In the genomic region with DNA sequence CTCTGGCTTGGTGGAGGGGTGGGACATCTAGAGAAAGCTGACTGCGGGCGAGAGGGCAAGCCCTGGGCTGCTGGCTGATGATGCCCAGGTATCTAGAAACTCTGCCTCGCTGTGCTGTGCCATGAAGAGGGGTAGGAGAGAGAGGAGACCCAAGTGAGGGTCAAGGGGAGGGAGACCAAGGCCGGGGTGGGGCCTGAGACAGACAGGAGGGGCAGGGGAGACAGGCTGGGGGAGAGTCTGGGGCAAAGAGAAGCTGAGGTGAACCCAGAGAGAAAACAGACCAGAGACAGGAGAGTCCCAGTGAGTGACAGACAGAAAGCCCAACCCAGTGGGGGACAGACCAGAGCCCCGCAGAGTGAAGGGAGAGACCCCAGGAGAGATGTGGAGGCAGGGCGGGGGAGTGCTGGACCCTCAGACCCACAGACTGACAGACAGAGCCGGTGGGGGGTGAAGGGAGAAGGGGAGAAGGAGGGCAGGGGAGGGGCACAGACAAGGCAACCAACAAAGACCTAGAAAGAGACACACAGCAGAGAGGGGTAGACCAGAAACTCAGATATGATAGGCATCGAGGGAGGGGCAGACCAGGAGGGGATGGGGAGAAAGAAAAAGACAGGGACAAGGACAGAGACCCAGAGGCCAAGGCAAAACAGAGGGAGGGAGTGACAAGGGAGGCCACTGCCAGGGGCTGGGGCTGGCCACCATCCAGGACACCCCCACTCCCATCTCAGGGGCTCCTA, we compare ENCODE assay signal across 18 cellular contexts. TPM values are rescaled to one million over a fixed set of nuclear protein-coding genes. Genes with fewer than 3 reads are reported as not detected.
A peak's percentile ranks its signal among the peaks of the same experiment; 100 is the strongest.
DNase-seq lines count a peak whose midpoint lies in the region; ATAC-seq, FAIRE-seq and TF ChIP-seq lines count a peak whose summit lies in the region.
"Had no signal": no experiment of that assay in that cellular context is flagged by ENCODE, and none has a peak within 500 bp of the region (broad histone marks: within the 10 kb centered on the region; RNA-seq: fewer than 3 reads in every experiment).

No MANE protein-coding gene starts in this region.

- TF ChIP-seq EP300 in transverse colon (IDR thresholded peaks at IDR 0.05; ENCODE audit: low read depth) = no peak

- H3K27ac Mint-ChIP-seq in endodermal cell (peak overlapping the region; percentile 88), nephron progenitor cell (peak overlapping the region; percentile 68)
- H3K27ac Mint-ChIP-seq: activated T-helper 2 cell treated with anti-CD3 and anti-CD28 coated beads, Interferon-gamma antibody, Interleukin-2, Interleukin-4, amounts not matched to agents 10 μg/mL and 5 μg/mL and 100 μg/mL, durations not matched to agents 14 hours and 24 hours and 36 hours had no signal

- H3K4me3 Mint-ChIP-seq in endodermal cell (peak overlapping the region; percentile 46), nephron progenitor cell (peak overlapping the region; percentile 68)
- H3K4me3 Mint-ChIP-seq: naive B cell had no signal

- H3K27me3 Mint-ChIP-seq in endodermal cell (ENCODE audit: insufficient read depth) = no peaks in the 10 kb centered on the region
- no peaks in the 10 kb centered on the region for H3K27me3 Mint-ChIP-seq in nephron progenitor cell (ENCODE audit: low read depth, poor library complexity)

- DNase-seq in NT2/D1 (ENCODE audit: low read depth, low spot score) = no peak
- DNase-seq in endodermal cell = no peak
- DNase-seq in nephron progenitor cell = no peak
- DNase-seq in transverse colon = no peak
- no peak for DNase-seq in LoVo (ENCODE audit: low spot score)
- DNase-seq in GM12892 (ENCODE audit: insufficient read length) = no peak
- DNase-seq: DMS53; naive B cell; SIG-M5; stimulated activated CD4-positive, alpha-beta T cell treated with anti-CD3 and anti-CD28 coated beads, Interleukin-2, amount 100 ng/mL, for 48 hours had no signal

- 31 to 46% methylated on average over 5 to 8 of the region's 8 CpGs for WGBS in endodermal cell (ENCODE audit: insufficient coverage in 1 of 2, insufficient read length in 1 of 2), 2 experiments
- WGBS in transverse colon (ENCODE audit: low coverage in 1 of 2), 2 donors = 59 to 61% methylated on average over 5 to 8 of the region's 8 CpGs

- no peak for FAIRE-seq in GM12892 (lab: Jason Lieb, UNC)
- FAIRE-seq: colon, GM18507 had no signal

- intact Hi-C loops in transverse colon (cut with DNase I; ENCODE audit: low total_unique reads) = no loop called here

- peaks cover 62% of the 10 kb centered on the region for H3K4me1 Mint-ChIP-seq in endodermal cell
- peaks cover 83% of the 10 kb centered on the region for H3K4me1 Mint-ChIP-seq in nephron progenitor cell

- H3K9ac ChIP-seq in NT2/D1 (ENCODE audit: insufficient read length, low read depth) (peak overlapping the region; percentile 79), endodermal cell (ENCODE audit: extremely low read depth, low read length, poor library complexity, severe bottlenecking) (peak overlapping the region; percentile 11)
- H3K9ac ChIP-seq: KMS-11 had no signal

- H3K9me3 Mint-ChIP-seq in endodermal cell (no peaks in the 10 kb centered on the region), nephron progenitor cell (no peaks in the 10 kb centered on the region)
- H3K9me3 Mint-ChIP-seq: activated T-helper 2 cell treated with anti-CD3 and anti-CD28 coated beads, Interferon-gamma antibody, Interleukin-2, Interleukin-4, amounts not matched to agents 10 μg/mL and 5 μg/mL and 100 μg/mL, durations not matched to agents 14 hours and 24 hours and 36 hours; naive B cell had no signal

- H3K4me3 ChIP-seq in NT2/D1 (ENCODE audit: insufficient read length, low read depth) (no peak overlapping the region), endodermal cell (ENCODE audit: low read length) (peak overlapping the region; percentile 64), transverse colon (peak overlapping the region in 2 of 4 donors; percentile 13 to 24)

- H3K4me1 ChIP-seq in NT2/D1 (ENCODE audit: insufficient read depth, insufficient read length) (peaks cover 43% of the 10 kb centered on the region), endodermal cell (ENCODE audit: control insufficient read depth, insufficient read depth, low read length) (peaks cover 36% of the 10 kb centered on the region), transverse colon (peaks cover 53 to 96% (median 85%) of the 10 kb centered on the region in 4 donors)

- H3K36me3 ChIP-seq in NT2/D1 (ENCODE audit: insufficient read depth, insufficient read length, low read length) (peaks cover 17% of the 10 kb centered on the region), endodermal cell (ENCODE audit: control insufficient read depth, insufficient read depth, low read length) (no peaks in the 10 kb centered on the region), transverse colon (no peaks in the 10 kb centered on the region)

- H3K9me3 ChIP-seq in NT2/D1 (ENCODE audit: insufficient read depth, low read length) = no peaks in the 10 kb centered on the region
- no peaks in the 10 kb centered on the region for H3K9me3 ChIP-seq in endodermal cell (ENCODE audit: control insufficient read depth, low read length)
- no peaks in the 10 kb centered on the region for H3K9me3 ChIP-seq in transverse colon

- H3K27me3 ChIP-seq in NT2/D1 (ENCODE audit: insufficient read depth, insufficient read length) (no peaks in the 10 kb centered on the region), endodermal cell (ENCODE audit: control insufficient read depth, insufficient read depth, low read length, poor library complexity, severe bottlenecking) (no peaks in the 10 kb centered on the region), transverse colon (no peaks in the 10 kb centered on the region)

- in situ Hi-C loops in transverse colon (cut with MboI; ENCODE audit: low pct_ligation_motif_present in 1 of 4, low pct_unique_long_range_greater_than_20kb in 1 of 4, low sequenced_read_pairs in 3 of 4) = no loop called here

- peak overlapping the region; percentile 85 for H3K27ac ChIP-seq in endodermal cell (ENCODE audit: low read depth, low read length)
- H3K27ac ChIP-seq in transverse colon = peak overlapping the region; percentile 94 to 99 (median 98)
- H3K27ac ChIP-seq: KMS-11 had no signal

- H3K36me3 Mint-ChIP-seq in endodermal cell (ENCODE audit: low read depth) = no peaks in the 10 kb centered on the region
- no peaks in the 10 kb centered on the region for H3K36me3 Mint-ChIP-seq in nephron progenitor cell (ENCODE audit: low read depth)
- H3K36me3 Mint-ChIP-seq: naive B cell had no signal

- TF ChIP-seq CTCF in endodermal cell (conservative IDR thresholded peaks at IDR 0.05) = no peak
- no peak for TF ChIP-seq CTCF in nephron progenitor cell (IDR thresholded peaks at IDR 0.05)
- TF ChIP-seq CTCF in transverse colon (IDR thresholded peaks at IDR 0.05) = no peak

- TF ChIP-seq POLR2A in transverse colon (IDR thresholded peaks at IDR 0.05) (no peak), GM12892 (IDR thresholded peaks at IDR 0.05; ENCODE audit: low read depth, low read length) (no peak)

- ATAC-seq in HG03342 (IDR thresholded peaks at IDR 0.05; ENCODE audit: unreplicated experiment) = no peak
- ATAC-seq: activated CD4-positive, CD25-positive, alpha-beta regulatory T cell treated with anti-CD3 and anti-CD28 coated beads, Interleukin-2, amount 50 U/mL, for 24 hours had no signal

RNA-seq across cellular contexts. Expression of a gene that starts 5.9 kb away (rescaled TPM):
- 10 to 100 TPM; 22.7 to 29.2 TPM for total RNA-seq in endodermal cell
- polyA plus RNA-seq in endodermal cell (2013, experiment 1 of 2) = 32.4 TPM
- polyA plus RNA-seq in endodermal cell (2013, experiment 2 of 2) = 30.3 TPM
- 10 to 100 TPM; 23.0 to 67.7 (median 25.3) TPM for total RNA-seq in transverse colon
- polyA plus RNA-seq in GM12892 (2012; ENCODE audit: missing spikeins) = not detected

RNA-seq across cellular contexts. Expression of a gene that starts 21.7 kb away (rescaled TPM):
- total RNA-seq in endodermal cell (1 to 10 TPM in 1 of 2 donors, under 1 TPM in 1; 0.29 to 4.0 TPM), transverse colon (not detected)
- polyA plus RNA-seq in endodermal cell (2013, experiment 1 of 2) = 0.25 TPM
- polyA plus RNA-seq in endodermal cell (2013, experiment 2 of 2) = 0.12 TPM
- polyA plus RNA-seq in GM12892 (2012; ENCODE audit: missing spikeins) = not detected
- total RNA-seq: activated T-helper 2 cell treated with anti-CD3 and anti-CD28 coated beads, Interferon-gamma antibody, Interleukin-2, Interleukin-4, amounts not matched to agents 10 μg/mL and 5 μg/mL and 100 μg/mL, durations not matched to agents 14 hours and 24 hours and 36 hours; glomerular endothelial cell; subcutaneous adipose tissue had no signal

RNA-seq across cellular contexts. Expression of a gene that starts 22.8 kb away (rescaled TPM):
- total RNA-seq in endodermal cell = 1,000 to 10,000 TPM; 1,411 to 1,652 TPM
- polyA plus RNA-seq in endodermal cell (2013, experiment 1 of 2) = 1,752 TPM
- polyA plus RNA-seq in endodermal cell (2013, experiment 2 of 2) = 1,640 TPM
- total RNA-seq in transverse colon = 100 to 1,000 TPM; 323 to 991 (median 649) TPM
- polyA plus RNA-seq in GM12892 (2012; ENCODE audit: missing spikeins) = 3,366 TPM

RNA-seq across cellular contexts. Expression of a gene that starts 38.9 kb away (rescaled TPM):
- total RNA-seq in endodermal cell = 10 to 100 TPM; 13.5 to 16.4 TPM
- 13.3 TPM for polyA plus RNA-seq in endodermal cell (2013, experiment 1 of 2)
- 14.2 TPM for polyA plus RNA-seq in endodermal cell (2013, experiment 2 of 2)
- 10 to 100 TPM in 1 of 4 donors, 1 to 10 TPM in 2, under 1 TPM in 1; 0.75 to 30.8 (median 3.8) TPM for total RNA-seq in transverse colon
- polyA plus RNA-seq in GM12892 (2012; ENCODE audit: missing spikeins) = 6.1 TPM
